In the genomic region with DNA sequence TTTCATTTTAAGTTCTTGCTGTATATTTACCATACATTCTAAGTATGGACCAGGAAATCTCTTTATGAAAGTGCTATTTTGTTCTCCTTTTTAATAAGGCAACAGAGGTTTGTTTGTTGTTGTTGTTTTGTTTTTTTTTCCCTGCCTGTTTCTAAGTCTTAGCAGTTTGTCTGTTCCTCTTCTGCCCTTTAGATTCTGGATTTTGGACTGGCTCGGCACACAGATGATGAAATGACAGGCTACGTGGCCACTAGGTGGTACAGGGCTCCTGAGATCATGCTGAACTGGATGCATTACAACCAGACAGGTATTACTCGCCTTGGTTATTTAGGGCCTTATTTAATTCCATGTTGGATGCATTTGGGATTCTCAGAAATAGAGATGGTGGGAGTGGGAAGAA, we compare ENCODE assay signal across 9 cellular contexts. TPM values are rescaled to one million over a fixed set of nuclear protein-coding genes. Genes with fewer than 3 reads are reported as not detected.
DNase-seq lines count a peak whose midpoint lies in the region; ATAC-seq, FAIRE-seq and TF ChIP-seq lines count a peak whose summit lies in the region.
"Had no signal": no experiment of that assay in that cellular context is flagged by ENCODE, and none has a peak within 500 bp of the region (broad histone marks: within the 10 kb centered on the region; RNA-seq: fewer than 3 reads in every experiment).

No MANE protein-coding gene starts in this region.

- TF ChIP-seq CTCF in Calu3 (IDR thresholded peaks at IDR 0.05; ENCODE audit: unreplicated experiment) = peak; percentile 49
- peak; percentile 16 for TF ChIP-seq CTCF in astrocyte of the spinal cord (IDR thresholded peaks at IDR 0.05; ENCODE audit: low read depth, low read length)

- no peak overlapping the region for H3K4me3 ChIP-seq in astrocyte of the spinal cord (ENCODE audit: low read depth, low read length)

- in situ Hi-C loops in astrocyte of the spinal cord (cut with HindIII; ENCODE audit: low sequenced_read_pairs) = no loop called here

- H3K4me3 Mint-ChIP-seq in Calu3 (ENCODE audit: low read depth, unreplicated experiment) (no peak overlapping the region), memory B cell (no peak overlapping the region)
- H3K4me3 Mint-ChIP-seq: activated CD4-positive, alpha-beta T cell treated with anti-CD3 and anti-CD28 coated beads, Interleukin-2, amount 10 ng/mL, durations not matched to agents 24 days and 14 days; brain had no signal

- intact Hi-C loops in Calu3 (cut with micrococcal nuclease; ENCODE audit: unreplicated experiment) = no loop called here

- CTCF ChIA-PET in Calu3 (lab: Charles Lee) = interaction anchor here (0.7 kb wide), 1 partner anchor 9 kb away, joined by 3 read pairs; no protein-coding TSS in a partner anchor

- H3K9me3 Mint-ChIP-seq in Calu3 (ENCODE audit: low read depth, unreplicated experiment) = peaks cover 5% of the 10 kb centered on the region
- no peaks in the 10 kb centered on the region for H3K9me3 Mint-ChIP-seq in memory B cell

- H3K36me3 Mint-ChIP-seq in Calu3 (ENCODE audit: insufficient read depth, unreplicated experiment) = peaks cover 15% of the 10 kb centered on the region
- peaks cover 13% of the 10 kb centered on the region for H3K36me3 Mint-ChIP-seq in memory B cell

- DNase-seq in Calu3 (peak; percentile 34), H54 (ENCODE audit: insufficient read length, low spot score) (no peak), astrocyte of the spinal cord (ENCODE audit: low read depth, low spot score) (no peak), memory B cell (ENCODE audit: low spot score in 2 of 2) (peak in 1 of 2 donors; percentile 13)
- DNase-seq: activated CD4-positive, alpha-beta T cell treated with anti-CD3 and anti-CD28 coated beads, Interleukin-2, amount 10 ng/mL, durations not matched to agents 24 days and 14 days had no signal

- BruUV-seq in Calu3 (replicated peaks; lab: Mats Ljungman, UMichigan) = no TSS peak

- ATAC-seq in memory B cell (ENCODE audit: low read depth) (no peak), HG02571 (IDR thresholded peaks at IDR 0.05; ENCODE audit: unreplicated experiment) (no peak), GM18867 (IDR thresholded peaks at IDR 0.05; ENCODE audit: unreplicated experiment) (no peak), HG02798 (IDR thresholded peaks at IDR 0.05; ENCODE audit: poor library complexity, unreplicated experiment) (no peak)

- peak; percentile 43 for FAIRE-seq in H54 (lab: Jason Lieb, UNC)

- H3K4me1 Mint-ChIP-seq in Calu3 (ENCODE audit: low read depth, unreplicated experiment) = no peaks in the 10 kb centered on the region
- peaks cover 8% of the 10 kb centered on the region for H3K4me1 Mint-ChIP-seq in memory B cell
- H3K4me1 Mint-ChIP-seq: brain had no signal

- TF ChIP-seq POLR2A in H54 (IDR thresholded peaks at IDR 0.05; ENCODE audit: low read depth, low read length) = no peak

- H3K27ac Mint-ChIP-seq in Calu3 (ENCODE audit: unreplicated experiment) (no peak overlapping the region), memory B cell (peak overlapping the region; percentile 10)
- H3K27ac Mint-ChIP-seq: activated CD4-positive, alpha-beta T cell treated with anti-CD3 and anti-CD28 coated beads, Interleukin-2, amount 10 ng/mL, durations not matched to agents 24 days and 14 days; brain had no signal

- H3K27me3 Mint-ChIP-seq in Calu3 (ENCODE audit: unreplicated experiment) = no peaks in the 10 kb centered on the region
- no peaks in the 10 kb centered on the region for H3K27me3 Mint-ChIP-seq in memory B cell
- H3K27me3 Mint-ChIP-seq: activated CD4-positive, alpha-beta T cell treated with anti-CD3 and anti-CD28 coated beads, Interleukin-2, amount 10 ng/mL, durations not matched to agents 24 days and 14 days; brain had no signal

RNA-seq across cellular contexts. Expression of a gene that starts 48.0 kb away (rescaled TPM):
- total RNA-seq in Calu3 (2022) = 59.5 and 60.9 TPM in 2 replicates

RNA-seq across cellular contexts. Expression of a gene that starts 51.2 kb away (rescaled TPM):
- total RNA-seq in Calu3 (2022) = 0.10 TPM in 1 of 2 replicates, not detected in the other
- total RNA-seq: activated CD4-positive, alpha-beta T cell treated with anti-CD3 and anti-CD28 coated beads, Interleukin-2, amount 10 ng/mL, durations not matched to agents 24 days and 14 days had no signal

RNA-seq across cellular contexts. Expression of a gene that starts 54.7 kb away (rescaled TPM):
- 52.3 and 59.3 TPM in 2 replicates for total RNA-seq in Calu3 (2022)
